17 cellular contexts compared by ENCODE assay signal in the genomic region with DNA sequence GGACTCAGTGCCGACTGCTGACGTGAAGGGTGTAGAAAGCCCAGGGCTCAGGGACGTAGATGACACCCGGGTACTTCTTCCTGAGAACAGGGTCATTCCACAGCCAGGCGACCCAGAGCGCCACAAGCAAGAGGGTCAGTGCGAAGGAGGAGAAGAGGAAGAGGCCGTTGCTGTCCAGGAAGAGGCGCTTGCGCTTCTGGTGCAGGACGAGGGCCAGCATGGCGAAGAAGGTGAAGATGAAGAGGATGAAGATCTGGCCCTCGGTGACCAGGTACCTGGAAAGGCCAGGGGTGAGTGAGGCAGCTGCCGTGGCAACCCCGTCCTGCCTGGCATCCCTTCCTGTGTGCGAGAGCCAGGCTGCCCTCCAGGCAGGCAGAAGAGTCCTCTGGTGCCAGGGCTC. TPM values are rescaled to one million over a fixed set of nuclear protein-coding genes. Genes with fewer than 3 reads are reported as not detected.
DNase-seq lines count a peak whose midpoint lies in the region; ATAC-seq and TF ChIP-seq lines count a peak whose summit lies in the region.
"Had no signal": no experiment of that assay in that cellular context is flagged by ENCODE, and none has a peak within 500 bp of the region (broad histone marks: within the 10 kb centered on the region; RNA-seq: fewer than 3 reads in every experiment).

No MANE protein-coding gene starts in this region.

- no peaks in the 10 kb centered on the region for H3K9me3 Mint-ChIP-seq in activated naive CD4-positive, alpha-beta T cell treated with anti-CD3 and anti-CD28 coated beads, Interleukin-2, amount 50 U/mL, for 72 hours
- no peaks in the 10 kb centered on the region for H3K9me3 Mint-ChIP-seq in memory B cell
- H3K9me3 Mint-ChIP-seq: immature natural killer cell had no signal

- H3K27me3 Mint-ChIP-seq in memory B cell = no peaks in the 10 kb centered on the region

- no peaks in the 10 kb centered on the region for H3K27me3 ChIP-seq in upper lobe of left lung
- H3K27me3 ChIP-seq: pancreas, SJSA1, vagina had no signal

- no peak for TF ChIP-seq CTCF in OCI-LY7 (conservative IDR thresholded peaks at IDR 0.05; ENCODE audit: low read length)
- TF ChIP-seq CTCF in upper lobe of left lung (IDR thresholded peaks at IDR 0.05) = no peak

- BruUV-seq in OCI-LY7 (replicated peaks; lab: Mats Ljungman, UMichigan) = no TSS peak

- peaks cover 65% of the 10 kb centered on the region for H3K4me1 ChIP-seq in OCI-LY7 (ENCODE audit: insufficient read depth, low read length, poor library complexity, severe bottlenecking)
- H3K4me1 ChIP-seq in upper lobe of left lung = peaks cover 24 to 50% (median 29%) of the 10 kb centered on the region in 4 donors

- TF ChIP-seq EP300 in upper lobe of left lung (IDR thresholded peaks at IDR 0.05) = no peak

- H3K79me2 ChIP-seq in OCI-LY7 (ENCODE audit: insufficient read depth, low read depth, low read length) = peaks cover 21% of the 10 kb centered on the region; the same call in 1 of the 2 replicates

- peaks cover 64% of the 10 kb centered on the region for H3K36me3 ChIP-seq in OCI-LY7 (ENCODE audit: insufficient read depth, low read length)
- no peaks in the 10 kb centered on the region for H3K36me3 ChIP-seq in upper lobe of left lung
- H3K36me3 ChIP-seq: lower lobe of right lung, pancreas, vagina had no signal

- H3K27ac ChIP-seq in OCI-LY7 (ENCODE audit: low read depth, low read length, poor library complexity, severe bottlenecking) (peak overlapping the region; percentile 85), upper lobe of left lung (peak overlapping the region in 2 of 4 donors; percentile 9 to 45)
- H3K27ac ChIP-seq: lower lobe of right lung, pancreas, SJSA1, vagina had no signal

- POLR2A ChIA-PET in OCI-LY7 (lab: Charles Lee) = no interaction called here

- TF ChIP-seq POLR2A in upper lobe of left lung (IDR thresholded peaks at IDR 0.05) = no peak

- no peak for ATAC-seq in activated naive CD4-positive, alpha-beta T cell treated with anti-CD3 and anti-CD28 coated beads, Interleukin-2, amount 50 U/mL, for 72 hours
- ATAC-seq in memory B cell (ENCODE audit: low read depth) (no peak), upper lobe of left lung (ENCODE audit: low FRiP score in 2 of 2) (no peak), HG02798 (IDR thresholded peaks at IDR 0.05; ENCODE audit: poor library complexity, unreplicated experiment) (no peak)
- ATAC-seq: HCT116, lower lobe of right lung, pancreas had no signal

- H3K27ac Mint-ChIP-seq in activated naive CD4-positive, alpha-beta T cell treated with anti-CD3 and anti-CD28 coated beads, Interleukin-2, amount 50 U/mL, for 72 hours = peak overlapping the region; percentile 52 to 95
- H3K27ac Mint-ChIP-seq in memory B cell = no peak overlapping the region

- intact Hi-C loops in OCI-LY7 (cut with micrococcal nuclease; ENCODE audit: unreplicated experiment) = loop anchor here (2.0 kb wide), 1 partner anchor 17 kb away; no protein-coding TSS in a partner anchor

- CTCF ChIA-PET in OCI-LY7 (lab: Charles Lee; ENCODE audit: unreplicated experiment) = no interaction called here

- 77 to 89% methylated on average over 14 to 16 of the region's 16 CpGs for WGBS in upper lobe of left lung, 2 donors

- no peaks in the 10 kb centered on the region for H3K9me2 ChIP-seq in OCI-LY7 (ENCODE audit: insufficient read depth, low read length)

- H3K4me3 ChIP-seq in OCI-LY7 (ENCODE audit: low read depth, low read length, poor library complexity, severe bottlenecking) = peak overlapping the region; percentile 49
- H3K4me3 ChIP-seq in upper lobe of left lung = no peak overlapping the region
- H3K4me3 ChIP-seq: lower lobe of right lung, pancreas, SJSA1, vagina had no signal

- H3K36me3 Mint-ChIP-seq in activated naive CD4-positive, alpha-beta T cell treated with anti-CD3 and anti-CD28 coated beads, Interleukin-2, amount 50 U/mL, for 72 hours = no peaks in the 10 kb centered on the region
- peaks cover 2% of the 10 kb centered on the region for H3K36me3 Mint-ChIP-seq in memory B cell
- H3K36me3 Mint-ChIP-seq: immature natural killer cell had no signal

- DNase-seq in activated naive CD4-positive, alpha-beta T cell treated with anti-CD3 and anti-CD28 coated beads, Interleukin-2, amount 50 U/mL, for 72 hours (ENCODE audit: low spot score in 2 of 2) = no peak
- DNase-seq in activated naive CD4-positive, alpha-beta T cell (lab: John Stamatoyannopoulos, UW) = no peak
- DNase-seq in OCI-LY7 (ENCODE audit: low spot score) (no peak), memory B cell (ENCODE audit: low spot score in 2 of 2) (no peak), upper lobe of left lung (peak; percentile 21 to 44), NCI-H510A (lab: John Stamatoyannopoulos, UW) (no peak)
- DNase-seq: activated gamma-delta T cell treated with Interleukin-2 at 50 U/mL for 16 hours; immature natural killer cell; KBM-7; lower lobe of right lung; NCI-H524; stimulated activated CD4-positive, alpha-beta T cell treated with anti-CD3 and anti-CD28 coated beads, Interleukin-2, amount 100 ng/mL, for 24 hours had no signal

- peak overlapping the region; percentile 73 for H3K4me2 ChIP-seq in OCI-LY7 (ENCODE audit: low read length)

- H3K9me3 ChIP-seq in OCI-LY7 (ENCODE audit: low read length) (no peaks in the 10 kb centered on the region), upper lobe of left lung (no peaks in the 10 kb centered on the region)
- H3K9me3 ChIP-seq: lower lobe of right lung, pancreas, SJSA1, vagina had no signal

- H2AFZ ChIP-seq in OCI-LY7 (ENCODE audit: low read length) = no peak overlapping the region

- H4K20me1 ChIP-seq in OCI-LY7 (ENCODE audit: insufficient read depth, low read length) = no peaks in the 10 kb centered on the region

- peak overlapping the region; percentile 48 for H3K4me3 Mint-ChIP-seq in memory B cell
- H3K4me3 Mint-ChIP-seq: immature natural killer cell had no signal

- H3K4me1 Mint-ChIP-seq in memory B cell = peaks cover 19% of the 10 kb centered on the region

RNA-seq across cellular contexts. Expression of gene CALML4, which starts 3.0 kb away (rescaled TPM):
- total RNA-seq in activated naive CD4-positive, alpha-beta T cell treated with anti-CD3 and anti-CD28 coated beads, Interleukin-2, amount 50 U/mL, for 72 hours = 1 to 10 TPM; 9.6 to 9.7 TPM
- total RNA-seq in OCI-LY7 (2014; rRNA removed; shearing (Covaris generic)) = 28.7 and 52.8 TPM in 2 replicates
- 32.5 and 32.7 TPM in 2 replicates for total RNA-seq in OCI-LY7 (2022)
- total RNA-seq in upper lobe of left lung = 10 to 100 TPM in 2 of 6 donors, 1 to 10 TPM in 4; 3.6 to 33.7 (median 7.0) TPM

RNA-seq across cellular contexts. Expression of gene CLN6, which starts 21.4 kb away (rescaled TPM):
- total RNA-seq in activated naive CD4-positive, alpha-beta T cell treated with anti-CD3 and anti-CD28 coated beads, Interleukin-2, amount 50 U/mL, for 72 hours = 10 to 100 TPM; 38.0 to 55.1 TPM
- 50.3 and 60.2 TPM in 2 replicates for total RNA-seq in OCI-LY7 (2014; rRNA removed; shearing (Covaris generic))
- 101 and 117 TPM in 2 replicates for total RNA-seq in OCI-LY7 (2022)
- 10 to 100 TPM; 19.4 to 48.3 (median 28.7) TPM for total RNA-seq in upper lobe of left lung

Comparison
In these comparisons a context has a peak if more than half of its experiments do, and no peak if none do; other contexts are left out.
1. DNase-seq: peak in upper lobe of left lung (2 of 2); none in activated naive CD4-positive, alpha-beta T cell treated with anti-CD3 and anti-CD28 coated beads, Interleukin-2, amount 50 U/mL, for 72 hours (0 of 2), activated naive CD4-positive, alpha-beta T cell (0 of 4), OCI-LY7 (single experiment), memory B cell (0 of 2) and NCI-H510A (single experiment).